Comparison of ENCODE assay signal across 23 cellular contexts in genomic region chrX:125786306-125786705, GRCh38.
"Had no signal": no experiment of that assay in that cellular context is flagged by ENCODE, and none has a peak within 500 bp of the region (broad histone marks: within the 10 kb centered on the region; RNA-seq: fewer than 3 reads in every experiment).

No MANE protein-coding gene starts in this region.

- H3K4me3 ChIP-seq: esophagus squamous epithelium, gastroesophageal sphincter, pancreas, psoas muscle, spleen, testis, tibial nerve, upper lobe of right lung, vagina had no signal

- H3K4me1 ChIP-seq: esophagus squamous epithelium, gastroesophageal sphincter, pancreas, psoas muscle, spleen, testis, tibial nerve, upper lobe of right lung, vagina had no signal

- ATAC-seq: effector memory CD8-positive, alpha-beta T cell; gastroesophageal sphincter; left lobe of liver; natural killer cell; pancreas; psoas muscle; sciatic nerve; stimulated activated naive B cell treated with anti-CD40 and anti-IgM and Interleukin-4, amounts not matched to agents 10 μg/mL and 1 μg/mL and 100 μg/mL, for 72 hours; stimulated activated naive CD8-positive, alpha-beta T cell treated with anti-CD3 and anti-CD28 coated beads, Interleukin-15, amount 100 ng/mL, for 72 hours; upper lobe of right lung had no signal

- H3K9me3 ChIP-seq: esophagus squamous epithelium, gastroesophageal sphincter, pancreas, psoas muscle, spleen, testis, tibial nerve, upper lobe of right lung, vagina had no signal

- DNase-seq: effector memory CD8-positive, alpha-beta T cell; esophagus squamous epithelium; foreskin fibroblast; glutamatergic neuron; kidney glomerular epithelial cell; mammary epithelial cell; natural killer cell; occipital lobe; pancreas; psoas muscle; spleen; stimulated activated CD4-positive, alpha-beta T cell treated with anti-CD3 and anti-CD28 coated beads, Interleukin-15, amount 100 ng/mL, for 24 hours; stimulated activated CD4-positive, alpha-beta T cell treated with anti-CD3 and anti-CD28 coated beads, Interleukin-1b, Interleukin-23, amount 100 ng/mL, for 48 hours; stimulated activated CD4-positive, alpha-beta T cell treated with anti-CD3 and anti-CD28 coated beads, Interleukin-4, amount 100 ng/mL, for 4 hours; stimulated activated naive B cell treated with anti-CD40 and anti-IgM and Interleukin-4, amounts not matched to agents 10 μg/mL and 1 μg/mL and 100 μg/mL, for 72 hours; stimulated activated naive CD8-positive, alpha-beta T cell treated with anti-CD3 and anti-CD28 coated beads, Interleukin-15, amount 100 ng/mL, for 72 hours; testis; upper lobe of right lung had no signal

- H3K27me3 ChIP-seq: esophagus squamous epithelium, gastroesophageal sphincter, pancreas, spleen, testis, tibial nerve, upper lobe of right lung, vagina had no signal

- H3K36me3 ChIP-seq: esophagus squamous epithelium, gastroesophageal sphincter, pancreas, spleen, tibial nerve, upper lobe of right lung, vagina had no signal

- FAIRE-seq: pancreas had no signal

- H3K27ac ChIP-seq: esophagus squamous epithelium, gastroesophageal sphincter, pancreas, psoas muscle, spleen, testis, tibial nerve, upper lobe of right lung, vagina had no signal
